In the genomic region with DNA sequence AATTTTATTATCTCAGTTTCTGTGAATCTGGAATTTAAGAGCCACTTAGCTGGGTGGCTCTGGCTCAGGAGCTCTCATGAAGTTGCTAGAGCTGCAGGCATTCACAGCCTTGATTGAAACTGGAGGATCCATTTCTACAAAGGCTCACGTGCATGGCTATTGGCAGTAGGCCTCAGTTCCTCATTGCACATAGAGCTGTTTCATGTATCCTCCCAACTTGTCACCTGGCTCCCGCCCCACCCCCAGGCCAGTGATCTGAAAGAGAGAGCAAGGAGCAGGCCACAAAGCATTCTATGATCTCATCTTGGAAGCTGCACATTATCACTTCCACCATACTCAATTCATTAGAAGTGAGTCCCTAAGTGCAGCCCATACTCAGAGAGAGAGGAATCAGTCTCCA, we compare ENCODE assay signal across 2 cellular contexts.
A peak's percentile ranks its signal among the peaks of the same experiment; 100 is the strongest.
TF ChIP-seq lines count a peak whose summit lies in the region.

No MANE protein-coding gene starts in this region.

TF ChIP-seq in IMR-90, 13 proteins besides CTCF, POLR2A, EP300 and RAD21:
- no peak for TF ChIP-seq FOS (IDR thresholded peaks at IDR 0.05; ENCODE audit: low read depth, low read length)
TF ChIP-seq in IMR-90: peak in this region for 0.

TF ChIP-seq in GM12878, 131 proteins besides CTCF, POLR2A, EP300 and RAD21:
- peak; percentile 74 to 85 for TF ChIP-seq BHLHE40 (IDR thresholded peaks at IDR 0.05; ENCODE audit: borderline replicate concordance in 1 of 2, low read depth in 2 of 2, low read length in 1 of 2)
- TF ChIP-seq EED (IDR thresholded peaks at IDR 0.05; ENCODE audit: low read depth) = 0 out of 2 replicates have a peak, but pooled peaks have one; percentile 28
- peak; percentile 47; the same call in 1 of the 2 replicates for TF ChIP-seq SPI1 (IDR thresholded peaks at IDR 0.05; ENCODE audit: borderline replicate concordance, insufficient read depth, low read depth, low read length)
- no peak for TF ChIP-seq HDGF (IDR thresholded peaks at IDR 0.05)
- TF ChIP-seq CHD4 (IDR thresholded peaks at IDR 0.05) = no peak
TF ChIP-seq in GM12878: peak in this region for 3.
